Comparison of ENCODE assay signal across 8 cellular contexts in the genomic region with DNA sequence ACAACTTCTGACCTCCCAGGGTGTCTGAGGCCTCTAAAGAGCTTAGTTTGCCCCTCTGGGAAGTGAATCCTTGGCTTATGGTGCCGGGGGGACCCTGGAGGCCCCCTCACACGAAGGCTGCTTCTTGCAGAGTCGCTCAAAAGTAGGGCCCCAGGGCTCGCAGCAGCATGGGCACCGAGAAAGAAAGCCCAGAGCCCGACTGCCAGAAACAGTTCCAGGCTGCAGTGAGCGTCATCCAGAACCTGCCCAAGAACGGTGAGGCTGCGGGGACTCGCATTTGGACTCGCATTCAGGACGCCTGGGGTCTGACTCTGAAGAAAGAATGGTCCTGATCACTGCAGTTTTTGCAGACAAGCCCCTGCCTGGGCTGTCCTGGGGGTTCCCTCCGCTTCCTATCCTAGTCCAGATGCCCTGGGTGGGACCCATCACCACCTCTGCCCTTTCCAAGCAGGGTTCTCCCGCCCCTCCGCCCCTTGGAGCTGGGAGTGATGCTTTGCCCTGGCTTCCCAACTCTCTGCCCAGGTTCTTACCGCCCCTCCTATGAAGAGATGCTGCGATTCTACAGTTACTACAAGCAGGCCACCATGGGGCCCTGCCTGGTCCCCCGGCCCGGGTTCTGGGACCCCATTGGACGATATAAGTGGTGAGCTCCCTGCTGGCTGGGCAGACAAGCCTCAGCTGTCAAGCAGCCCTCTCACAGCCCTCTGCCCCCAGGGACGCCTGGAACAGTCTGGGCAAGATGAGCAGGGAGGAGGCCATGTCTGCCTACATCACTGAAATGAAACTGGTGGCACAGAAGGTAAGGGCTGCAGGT. TPM values are rescaled to one million over a fixed set of nuclear protein-coding genes. Genes with fewer than 3 reads are reported as not detected.
DNase-seq lines count a peak whose midpoint lies in the region; ATAC-seq and TF ChIP-seq lines count a peak whose summit lies in the region.

No MANE protein-coding gene starts in this region.

- peak overlapping the region; percentile 50; the same call in 1 of the 2 replicates for H3K4me3 ChIP-seq in H7 (ENCODE audit: insufficient read depth, low read depth, low read length)
- peak overlapping the region; percentile 91 for H3K4me3 ChIP-seq in left ventricle myocardium inferior
- H3K4me3 ChIP-seq in skeletal muscle tissue (ENCODE audit: low read length in 3 of 3), result peak overlapping the region; percentile 84 to 88 (median 85)

- peaks cover 16% of the 10 kb centered on the region for H3K4me1 Mint-ChIP-seq in activated B cell treated with CpG ODN at 0.5 μM for 24 hours

- H3K27me3 Mint-ChIP-seq in activated B cell treated with CpG ODN at 0.5 μM for 24 hours, result peaks cover 3% of the 10 kb centered on the region

- H3K36me3 Mint-ChIP-seq in activated B cell treated with CpG ODN at 0.5 μM for 24 hours (ENCODE audit: low read depth), result peaks cover 7% of the 10 kb centered on the region

- no peaks in the 10 kb centered on the region; the same call in 1 of the 2 replicates for H3K36me3 ChIP-seq in H7 (replicated peaks; ENCODE audit: control insufficient read depth, insufficient read depth, low read length)
- peaks cover 22% of the 10 kb centered on the region for H3K36me3 ChIP-seq in left ventricle myocardium inferior
- H3K36me3 ChIP-seq in skeletal muscle tissue (ENCODE audit: control insufficient read depth in 3 of 3, insufficient read depth in 3 of 3, low read length in 3 of 3), result peaks cover 3 to 6% (median 5%) of the 10 kb centered on the region in 3 donors

- POLR2A ChIA-PET in activated B cell treated with CpG ODN at 0.5 μM for 24 hours (lab: Charles Lee), result interaction anchor here (0.8 to 10.8 kb wide), 15 partner anchors 8 to 112 kb away, joined by 3 to 200 read pairs (median 7); partner anchors contain the start of genes HEXIM1, HEXIM2 and NMT1

- peaks cover 40% of the 10 kb centered on the region for H3K4me1 ChIP-seq in left ventricle myocardium inferior
- H3K4me1 ChIP-seq in skeletal muscle tissue (ENCODE audit: control insufficient read depth in 3 of 3, insufficient read depth in 3 of 3, low read length in 3 of 3), result peaks cover 19 to 31% (median 29%) of the 10 kb centered on the region in 3 donors

- H3K27ac Mint-ChIP-seq in activated B cell treated with CpG ODN at 0.5 μM for 24 hours, result peak overlapping the region; percentile 84

- DNase-seq in H7, result peak; percentile 64
- DNase-seq in activated B cell treated with CpG ODN at 0.5 μM for 24 hours, result no peak
- peak; percentile 22 for DNase-seq in left ventricle myocardium inferior
- DNase-seq in GM13977 (ENCODE audit: low spot score), result no peak
- DNase-seq in stimulated activated CD4-positive, alpha-beta T cell treated with anti-CD3 and anti-CD28 coated beads, Interleukin-4, amount 100 ng/mL, for 24 hours, result no peak

- CTCF ChIA-PET in activated B cell treated with CpG ODN at 0.5 μM for 24 hours (lab: Charles Lee), result interaction anchor here (0.5 to 6.5 kb wide), 39 partner anchors 8 to 1126 kb away, joined by 3 to 167 read pairs (median 5); partner anchors contain the start of genes EFTUD2, HEXIM1 and HEXIM2

- no peak for ATAC-seq in activated B cell treated with CpG ODN at 0.5 μM for 24 hours (ENCODE audit: low read depth)
- ATAC-seq in HG03139 (IDR thresholded peaks at IDR 0.05; ENCODE audit: unreplicated experiment), result no peak
- no peak for ATAC-seq in HG03039 (IDR thresholded peaks at IDR 0.05; ENCODE audit: unreplicated experiment)

- peak overlapping the region; percentile 74 to 87 (median 85) for H3K9ac ChIP-seq in skeletal muscle tissue (ENCODE audit: low read depth in 1 of 3, low read length in 3 of 3)

- H3K9me3 Mint-ChIP-seq in activated B cell treated with CpG ODN at 0.5 μM for 24 hours, result no peaks in the 10 kb centered on the region

- H3K4me3 Mint-ChIP-seq in activated B cell treated with CpG ODN at 0.5 μM for 24 hours, result peak overlapping the region; percentile 90

- in situ Hi-C loops in GM13977 (cut with MboI; ENCODE audit: low pct_unique_long_range_greater_than_20kb, low sequenced_read_pairs, unreplicated experiment), result loop anchor here (5.0 kb wide), 1 partner anchor 61 kb away; no protein-coding TSS in a partner anchor

- H3K27ac ChIP-seq in left ventricle myocardium inferior (replicated peaks), result peak overlapping the region; percentile 81
- H3K27ac ChIP-seq in skeletal muscle tissue (ENCODE audit: low read depth, low read length), result peak overlapping the region; percentile 57

- no peak for TF ChIP-seq CTCF in activated B cell treated with CpG ODN at 0.5 μM for 24 hours (IDR thresholded peaks at IDR 0.05)
- no peak for TF ChIP-seq CTCF in left ventricle myocardium inferior (IDR thresholded peaks at IDR 0.05; ENCODE audit: borderline replicate concordance)
- no peak for TF ChIP-seq CTCF in GM13977 (IDR thresholded peaks at IDR 0.05; ENCODE audit: extremely low read depth, insufficient read depth, missing control alignments)

- intact Hi-C loops in activated B cell treated with CpG ODN at 0.5 μM for 24 hours (cut with micrococcal nuclease), result loop anchor here (1.0 to 10.0 kb wide), 7 partner anchors 12 to 601 kb away; partner anchors contain the start of genes HEXIM1 and HEXIM2
- intact Hi-C loops in left ventricle myocardium inferior (cut with micrococcal nuclease), result loop anchor here (5.0 kb wide), 1 partner anchor 61 kb away; no protein-coding TSS in a partner anchor

- H3K27me3 ChIP-seq in H7 (ENCODE audit: control insufficient read depth, insufficient read depth, low read length), result no peaks in the 10 kb centered on the region; the same call in 1 of the 2 replicates
- no peaks in the 10 kb centered on the region for H3K27me3 ChIP-seq in left ventricle myocardium inferior (ENCODE audit: low read depth)
- no peaks in the 10 kb centered on the region for H3K27me3 ChIP-seq in skeletal muscle tissue (ENCODE audit: control insufficient read depth in 3 of 3, insufficient read depth in 3 of 3, low read length in 3 of 3)

- H3K9me3 ChIP-seq in left ventricle myocardium inferior (replicated peaks) (no peaks in the 10 kb centered on the region), skeletal muscle tissue (ENCODE audit: control insufficient read depth in 3 of 3, low read length in 3 of 3) (no peaks in the 10 kb centered on the region)

RNA-seq across cellular contexts. Expression of gene ACBD4, which starts 0.7 kb away (rescaled TPM):
- 1.5 and 6.0 TPM in 2 replicates for total RNA-seq in H7 (2014; rRNA removed; shearing (Covaris generic))
- total RNA-seq in activated B cell treated with CpG ODN at 0.5 μM for 24 hours, result 20.1 and 20.6 TPM in 2 replicates
- 6.4 TPM for total RNA-seq in left ventricle myocardium inferior
- 3.1 TPM for total RNA-seq in skeletal muscle tissue

RNA-seq across cellular contexts. Expression of gene PLCD3, which starts 3.9 kb away (rescaled TPM):
- 24.1 and 28.6 TPM in 2 replicates for total RNA-seq in H7 (2014; rRNA removed; shearing (Covaris generic))
- 0.61 and 1.4 TPM in 2 replicates for total RNA-seq in activated B cell treated with CpG ODN at 0.5 μM for 24 hours
- 146 TPM for total RNA-seq in left ventricle myocardium inferior
- 12.0 TPM for total RNA-seq in skeletal muscle tissue

RNA-seq across cellular contexts. Expression of gene HEXIM1, which starts 12.1 kb away (rescaled TPM):
- total RNA-seq in H7 (2014; rRNA removed; shearing (Covaris generic)), result 4.1 and 4.6 TPM in 2 replicates
- total RNA-seq in activated B cell treated with CpG ODN at 0.5 μM for 24 hours (19.5 and 21.5 TPM in 2 replicates), left ventricle myocardium inferior (28.8 TPM), skeletal muscle tissue (14.6 TPM)

RNA-seq across cellular contexts. Expression of gene HEXIM2, which starts 25.5 kb away (rescaled TPM):
- total RNA-seq in H7 (2014; rRNA removed; shearing (Covaris generic)), result 11.5 and 11.9 TPM in 2 replicates
- total RNA-seq in activated B cell treated with CpG ODN at 0.5 μM for 24 hours, result 8.9 and 11.1 TPM in 2 replicates
- total RNA-seq in left ventricle myocardium inferior, result 7.0 TPM
- 10.4 TPM for total RNA-seq in skeletal muscle tissue

Comparison
In these comparisons a context has a peak if more than half of its experiments do, and no peak if none do; other contexts are left out.
1. DNase-seq: peak in H7 (single experiment) and left ventricle myocardium inferior (single experiment); none in activated B cell treated with CpG ODN at 0.5 μM for 24 hours (single experiment), GM13977 (single experiment) and stimulated activated CD4-positive, alpha-beta T cell treated with anti-CD3 and anti-CD28 coated beads, Interleukin-4, amount 100 ng/mL, for 24 hours (single experiment).
2. Peak in every context shown above with its lines, with median percentiles within 50 percentile points of each other: H3K4me3 ChIP-seq.